Comparison of ENCODE assay signal across 1 cellular context in the genomic region with DNA sequence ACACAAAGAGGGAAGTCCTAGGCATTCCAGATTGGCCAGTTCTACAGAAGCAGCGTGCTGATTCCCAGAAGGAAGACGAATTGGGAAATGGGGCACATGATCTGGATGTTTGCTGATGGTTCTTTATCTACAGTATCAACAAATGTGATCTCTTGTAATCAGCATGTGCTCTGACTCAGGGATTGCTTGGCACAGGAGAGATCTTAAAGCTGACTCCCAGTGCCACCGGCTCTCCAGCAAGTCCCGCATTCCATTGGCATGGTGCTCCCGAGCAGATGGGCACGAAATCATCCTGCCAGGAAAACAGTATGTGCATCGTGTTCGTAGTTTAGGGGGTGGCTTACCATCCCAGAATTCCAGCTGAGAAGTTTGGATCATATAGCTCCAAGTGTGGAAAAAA.
TF ChIP-seq lines count a peak whose summit lies in the region.

No MANE protein-coding gene starts in this region.

TF ChIP-seq in HepG2, 621 proteins besides CTCF, POLR2A, EP300 and RAD21 (continued from another document):
- TF ChIP-seq, protein P1, sequence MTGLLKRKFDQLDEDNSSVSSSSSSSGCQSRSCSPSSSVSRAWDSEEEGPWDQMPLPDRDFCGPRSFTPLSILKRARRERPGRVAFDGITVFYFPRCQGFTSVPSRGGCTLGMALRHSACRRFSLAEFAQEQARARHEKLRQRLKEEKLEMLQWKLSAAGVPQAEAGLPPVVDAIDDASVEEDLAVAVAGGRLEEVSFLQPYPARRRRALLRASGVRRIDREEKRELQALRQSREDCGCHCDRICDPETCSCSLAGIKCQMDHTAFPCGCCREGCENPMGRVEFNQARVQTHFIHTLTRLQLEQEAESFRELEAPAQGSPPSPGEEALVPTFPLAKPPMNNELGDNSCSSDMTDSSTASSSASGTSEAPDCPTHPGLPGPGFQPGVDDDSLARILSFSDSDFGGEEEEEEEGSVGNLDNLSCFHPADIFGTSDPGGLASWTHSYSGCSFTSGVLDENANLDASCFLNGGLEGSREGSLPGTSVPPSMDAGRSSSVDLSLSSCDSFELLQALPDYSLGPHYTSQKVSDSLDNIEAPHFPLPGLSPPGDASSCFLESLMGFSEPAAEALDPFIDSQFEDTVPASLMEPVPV (CRISPR knock-in tag; IDR thresholded peaks at IDR 0.05), result no peak
- TF ChIP-seq, protein P2, sequence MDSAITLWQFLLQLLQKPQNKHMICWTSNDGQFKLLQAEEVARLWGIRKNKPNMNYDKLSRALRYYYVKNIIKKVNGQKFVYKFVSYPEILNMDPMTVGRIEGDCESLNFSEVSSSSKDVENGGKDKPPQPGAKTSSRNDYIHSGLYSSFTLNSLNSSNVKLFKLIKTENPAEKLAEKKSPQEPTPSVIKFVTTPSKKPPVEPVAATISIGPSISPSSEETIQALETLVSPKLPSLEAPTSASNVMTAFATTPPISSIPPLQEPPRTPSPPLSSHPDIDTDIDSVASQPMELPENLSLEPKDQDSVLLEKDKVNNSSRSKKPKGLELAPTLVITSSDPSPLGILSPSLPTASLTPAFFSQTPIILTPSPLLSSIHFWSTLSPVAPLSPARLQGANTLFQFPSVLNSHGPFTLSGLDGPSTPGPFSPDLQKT (CRISPR knock-in tag; IDR thresholded peaks at IDR 0.05; ENCODE audit: borderline replicate concordance), result no peak
